20 cellular contexts compared by ENCODE assay signal in the genomic region with DNA sequence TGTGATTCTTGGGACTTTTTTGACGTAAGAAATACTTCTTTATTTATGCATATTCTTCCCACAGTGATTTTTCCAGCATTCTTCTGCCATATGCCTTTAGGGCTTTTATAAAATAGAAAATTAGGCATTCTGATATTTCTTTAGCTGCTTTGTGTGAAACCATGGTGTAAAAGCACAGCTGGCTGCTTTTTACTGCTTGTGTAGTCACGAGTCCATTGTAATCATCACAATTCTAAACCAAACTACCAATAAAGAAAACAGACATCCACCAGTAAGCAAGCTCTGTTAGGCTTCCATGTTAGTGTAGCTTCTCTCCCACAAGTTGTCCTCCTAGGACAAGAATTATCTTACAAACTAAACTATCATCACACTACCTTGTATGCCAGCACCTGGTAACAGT.
DNase-seq lines count a peak whose midpoint lies in the region; ATAC-seq, FAIRE-seq and TF ChIP-seq lines count a peak whose summit lies in the region.
"Had no signal": no experiment of that assay in that cellular context is flagged by ENCODE, and none has a peak within 500 bp of the region (broad histone marks: within the 10 kb centered on the region; RNA-seq: fewer than 3 reads in every experiment).

No MANE protein-coding gene starts in this region.

- H3K36me3 ChIP-seq in left ventricle myocardium inferior, result peaks cover 97% of the 10 kb centered on the region
- peaks cover 99% of the 10 kb centered on the region for H3K36me3 ChIP-seq in K562 (ENCODE audit: control insufficient read depth, insufficient read depth, low read length)

- no peaks in the 10 kb centered on the region for H3K4me1 Mint-ChIP-seq in stimulated activated effector memory CD8-positive, alpha-beta T cell treated with anti-CD3 and anti-CD28 coated beads, Interleukin-12 subunit alpha, Interleukin-12 subunit beta, amount 100 ng/mL, for 72 hours

- in situ Hi-C loops in SK-MEL-5 (cut with HindIII; ENCODE audit: low pct_unique_long_range_greater_than_20kb, low sequenced_read_pairs) (no loop called here), K562 (cut with MboI) (no loop called here)

- peak overlapping the region; percentile 33 for H3K27ac Mint-ChIP-seq in stimulated activated effector memory CD8-positive, alpha-beta T cell treated with anti-CD3 and anti-CD28 coated beads, Interleukin-12 subunit alpha, Interleukin-12 subunit beta, amount 100 ng/mL, for 72 hours

- H3K9me1 ChIP-seq in K562 (ENCODE audit: control insufficient read depth, insufficient read depth, low read length), result no peaks in the 10 kb centered on the region

- no peak for TF ChIP-seq EP300 in K562 (IDR thresholded peaks at IDR 0.05; ENCODE audit: low read length)

- intact Hi-C loops in left ventricle myocardium inferior (cut with micrococcal nuclease), result no loop called here
- intact Hi-C loops in left ventricle myocardium superior (cut with micrococcal nuclease), result no loop called here
- intact Hi-C loops in K562 (cut with micrococcal nuclease), result no loop called here

- POLR2A ChIA-PET in K562 (lab: Yijun Ruan, JAX), result interaction anchor here (1.1 to 2.3 kb wide), 2 partner anchors 9 to 12 kb away, joined by 5 to 10 read pairs; no protein-coding TSS in a partner anchor

- H3K4me3 ChIP-seq in left ventricle myocardium inferior (no peak overlapping the region), K562 (no peak overlapping the region)
- H3K4me3 ChIP-seq: GM12878 had no signal

- no TSS peak for BruUV-seq in K562 (replicated peaks; lab: Mats Ljungman, UMichigan)

- 100% methylated on average over 2 of the region's 2 CpGs for WGBS in K562 (ENCODE audit: insufficient coverage, low coverage, missing lambda C conversion rate)

- H3K79me2 ChIP-seq in K562 (ENCODE audit: control insufficient read depth, insufficient read depth, low read length), result no peaks in the 10 kb centered on the region

- H3K9me3 Mint-ChIP-seq in stimulated activated effector memory CD8-positive, alpha-beta T cell treated with anti-CD3 and anti-CD28 coated beads, Interleukin-12 subunit alpha, Interleukin-12 subunit beta, amount 100 ng/mL, for 72 hours, result no peaks in the 10 kb centered on the region
- H3K9me3 Mint-ChIP-seq: CD8-positive, alpha-beta memory T cell had no signal

- ATAC-seq in left ventricle myocardium superior, result no peak
- no peak for ATAC-seq in K562
- ATAC-seq in stimulated activated effector memory CD8-positive, alpha-beta T cell treated with anti-CD3 and anti-CD28 coated beads, Interleukin-12 subunit alpha, Interleukin-12 subunit beta, amount 100 ng/mL, for 72 hours, result no peak
- no peak for ATAC-seq in HG03108 (IDR thresholded peaks at IDR 0.05; ENCODE audit: unreplicated experiment)
- ATAC-seq: GM12878, HCT116, PC-3 had no signal

- no peak for FAIRE-seq in K562 (lab: Jason Lieb, UNC)
- FAIRE-seq: GM12878 had no signal

- H3K27ac ChIP-seq in left ventricle myocardium inferior (replicated peaks), result peak overlapping the region; percentile 75
- H3K27ac ChIP-seq in K562 (ENCODE audit: extremely low read depth, low read depth, low read length), result no peak overlapping the region
- no peak overlapping the region for H3K27ac ChIP-seq in caudate nucleus (ENCODE audit: low read depth, low read length)
- H3K27ac ChIP-seq: RWPE1 had no signal

- H3K4me1 ChIP-seq in left ventricle myocardium inferior (peaks cover 53% of the 10 kb centered on the region), K562 (replicated peaks in 1 of 2; ENCODE audit: control insufficient read depth in 2 of 2, insufficient read depth in 2 of 2, low read length in 2 of 2) (no peaks in the 10 kb centered on the region)

- TF ChIP-seq RAD21 in K562 (CRISPR knock-in tag; conservative IDR thresholded peaks at IDR 0.05 in 1 of 2, IDR thresholded peaks at IDR 0.05 in 1 of 2), result no peak

- DNase-seq in left ventricle myocardium inferior (no peak), left ventricle myocardium superior (no peak), SK-MEL-5 (ENCODE audit: low read depth, low spot score) (peak; percentile 40), K562 (ENCODE audit: extremely low read depth in 1 of 4, low spot score in 3 of 4) (no peak), caudate nucleus (lab: John Stamatoyannopoulos, UW) (no peak), Ammon's horn (ENCODE audit: low spot score) (no peak)
- DNase-seq in stimulated activated effector memory CD8-positive, alpha-beta T cell treated with anti-CD3 and anti-CD28 coated beads, Interleukin-12 subunit alpha, Interleukin-12 subunit beta, amount 100 ng/mL, for 72 hours (ENCODE audit: low spot score in 2 of 2), result no peak
- DNase-seq: CD8-positive, alpha-beta memory T cell; DND-41; GDM1; KG1; NCI-H1436; NCI-H2029 treated with DMSO at 0.1 percent for 48 hours; NCI-H510A; NCI-H774; PC-3 had no signal

- H3K4me3 Mint-ChIP-seq in stimulated activated effector memory CD8-positive, alpha-beta T cell treated with anti-CD3 and anti-CD28 coated beads, Interleukin-12 subunit alpha, Interleukin-12 subunit beta, amount 100 ng/mL, for 72 hours, result no peak overlapping the region
- H3K4me3 Mint-ChIP-seq: CD8-positive, alpha-beta memory T cell had no signal

- H3K27me3 ChIP-seq in left ventricle myocardium inferior (ENCODE audit: low read depth), result no peaks in the 10 kb centered on the region
- H3K27me3 ChIP-seq in K562 (ENCODE audit: control insufficient read depth in 2 of 2, insufficient read depth in 2 of 2, low read length in 2 of 2), result no peaks in the 10 kb centered on the region

- CTCF ChIA-PET in K562 (lab: Yijun Ruan, JAX; ENCODE audit: low intra/inter-chr PET ratio), result no interaction called here

- no peak overlapping the region for H3K9ac ChIP-seq in K562 (ENCODE audit: insufficient read depth in 1 of 2, low read depth in 2 of 2, low read length in 2 of 2)

- H3K36me3 Mint-ChIP-seq in stimulated activated effector memory CD8-positive, alpha-beta T cell treated with anti-CD3 and anti-CD28 coated beads, Interleukin-12 subunit alpha, Interleukin-12 subunit beta, amount 100 ng/mL, for 72 hours, result peaks cover 100% of the 10 kb centered on the region

- TF ChIP-seq POLR2A in K562 (conservative IDR thresholded peaks at IDR 0.05), result peak; percentile 31

- H4K20me1 ChIP-seq in K562 (replicated peaks; ENCODE audit: control insufficient read depth, insufficient read depth, low read length), result no peaks in the 10 kb centered on the region

- no peak for TF ChIP-seq CTCF in left ventricle myocardium inferior (IDR thresholded peaks at IDR 0.05; ENCODE audit: borderline replicate concordance)
- no peak for TF ChIP-seq CTCF in K562 (IDR thresholded peaks at IDR 0.05 in 2 of 3, conservative IDR thresholded peaks at IDR 0.05 in 1 of 3; ENCODE audit: insufficient read depth in 2 of 3, low read depth in 1 of 3, low read length in 3 of 3)

- H3K9me3 ChIP-seq in left ventricle myocardium inferior (replicated peaks), result no peaks in the 10 kb centered on the region
- H3K9me3 ChIP-seq in K562 (replicated peaks; ENCODE audit: control insufficient read depth, insufficient read depth, low read depth, low read length), result no peaks in the 10 kb centered on the region

- no peak overlapping the region for H3K4me2 ChIP-seq in K562 (ENCODE audit: insufficient read depth, low read length)

- no peak overlapping the region for H2AFZ ChIP-seq in K562 (ENCODE audit: low read depth, low read length)

TF ChIP-seq in K562, 482 proteins besides CTCF, POLR2A, EP300 and RAD21:
- TF ChIP-seq, protein P1, sequence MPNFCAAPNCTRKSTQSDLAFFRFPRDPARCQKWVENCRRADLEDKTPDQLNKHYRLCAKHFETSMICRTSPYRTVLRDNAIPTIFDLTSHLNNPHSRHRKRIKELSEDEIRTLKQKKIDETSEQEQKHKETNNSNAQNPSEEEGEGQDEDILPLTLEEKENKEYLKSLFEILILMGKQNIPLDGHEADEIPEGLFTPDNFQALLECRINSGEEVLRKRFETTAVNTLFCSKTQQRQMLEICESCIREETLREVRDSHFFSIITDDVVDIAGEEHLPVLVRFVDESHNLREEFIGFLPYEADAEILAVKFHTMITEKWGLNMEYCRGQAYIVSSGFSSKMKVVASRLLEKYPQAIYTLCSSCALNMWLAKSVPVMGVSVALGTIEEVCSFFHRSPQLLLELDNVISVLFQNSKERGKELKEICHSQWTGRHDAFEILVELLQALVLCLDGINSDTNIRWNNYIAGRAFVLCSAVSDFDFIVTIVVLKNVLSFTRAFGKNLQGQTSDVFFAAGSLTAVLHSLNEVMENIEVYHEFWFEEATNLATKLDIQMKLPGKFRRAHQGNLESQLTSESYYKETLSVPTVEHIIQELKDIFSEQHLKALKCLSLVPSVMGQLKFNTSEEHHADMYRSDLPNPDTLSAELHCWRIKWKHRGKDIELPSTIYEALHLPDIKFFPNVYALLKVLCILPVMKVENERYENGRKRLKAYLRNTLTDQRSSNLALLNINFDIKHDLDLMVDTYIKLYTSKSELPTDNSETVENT (CRISPR knock-in tag; IDR thresholded peaks at IDR 0.05), result no peak
- TF ChIP-seq SNRNP70 (optimal IDR thresholded peaks at IDR 0.05; ENCODE audit: low read depth, low read length), result no peak
- TF ChIP-seq TAF1 (IDR thresholded peaks at IDR 0.05; ENCODE audit: control insufficient read depth, extremely low read depth, insufficient read depth, low read length, severe bottlenecking), result no peak
- no peak for TF ChIP-seq ZNF212 (CRISPR knock-in tag; IDR thresholded peaks at IDR 0.05)
- no peak for TF ChIP-seq SIX5 (IDR thresholded peaks at IDR 0.05; ENCODE audit: borderline replicate concordance in 1 of 2, insufficient read depth in 1 of 2, low read depth in 1 of 2, low read length in 2 of 2)
- TF ChIP-seq GATAD2B (IDR thresholded peaks at IDR 0.05; ENCODE audit: borderline replicate concordance), result no peak
- no peak for TF ChIP-seq RFX5 (IDR thresholded peaks at IDR 0.05; ENCODE audit: low read depth, low read length)
- no peak for TF ChIP-seq TAL1 (IDR thresholded peaks at IDR 0.05)
- no peak for TF ChIP-seq SIN3B (IDR thresholded peaks at IDR 0.05; ENCODE audit: low read depth)
- TF ChIP-seq CGGBP1 (CRISPR knock-in tag; IDR thresholded peaks at IDR 0.05), result no peak
- no peak for TF ChIP-seq ZKSCAN3 (CRISPR knock-in tag; IDR thresholded peaks at IDR 0.05)
- TF ChIP-seq SAFB (IDR thresholded peaks at IDR 0.05; ENCODE audit: borderline replicate concordance, low read depth, low read length), result no peak
- no peak for TF ChIP-seq ZNF561 (CRISPR knock-in tag; conservative IDR thresholded peaks at IDR 0.05)
- no peak for TF ChIP-seq TRIM28 (IDR thresholded peaks at IDR 0.05)
TF ChIP-seq in K562: peak in this region for 0.
